In genomic region chr5:87069974-87070608, GRCh38 we compare ENCODE assay signal across 8 cellular contexts.
DNase-seq lines count a peak whose midpoint lies in the region; ATAC-seq and TF ChIP-seq lines count a peak whose summit lies in the region.

No MANE protein-coding gene starts in this region.

- DNase-seq in astrocyte of the hippocampus (ENCODE audit: low read depth, low spot score) = peak; percentile 70
- DNase-seq in left lung = no peak
- no peak for DNase-seq in posterior vena cava (ENCODE audit: low spot score)
- no peak for DNase-seq in NCI-H345 treated with DMSO at 0.1 percent for 48 hours (lab: John Stamatoyannopoulos, UW; ENCODE audit: unreplicated experiment)
- DNase-seq in NCI-H524 treated with DMSO at 0.1 percent for 48 hours (lab: John Stamatoyannopoulos, UW) = no peak

- ATAC-seq in GM19035 (IDR thresholded peaks at IDR 0.05; ENCODE audit: unreplicated experiment) (peak; percentile 68), left lung (peak; percentile 66)

- H3K36me3 ChIP-seq in left lung = no peaks in the 10 kb centered on the region

- H3K27ac ChIP-seq in C4-2B (no peak overlapping the region), left lung (no peak overlapping the region)

- H3K27me3 ChIP-seq in left lung = no peaks in the 10 kb centered on the region

- H3K4me3 ChIP-seq in left lung = no peak overlapping the region

- peak; percentile 44 for TF ChIP-seq CTCF in C4-2B (conservative IDR thresholded peaks at IDR 0.05)
- peak in 1 of 2 donors; percentile 10 for TF ChIP-seq CTCF in left lung (IDR thresholded peaks at IDR 0.05)

- no peaks in the 10 kb centered on the region for H3K9me3 ChIP-seq in left lung

- H3K27me3 Mint-ChIP-seq in IgD-negative memory B cell = no peaks in the 10 kb centered on the region

- peak overlapping the region in 2 of 3 donors; percentile 34 to 41 for H3K27ac Mint-ChIP-seq in IgD-negative memory B cell

- intact Hi-C loops in left lung (cut with DNase I) (no loop called here), posterior vena cava (cut with DNase I) (no loop called here)

- peak overlapping the region in 1 of 4 donors; percentile 9 for H3K4me3 Mint-ChIP-seq in IgD-negative memory B cell

- no peaks in the 10 kb centered on the region for H3K4me1 ChIP-seq in left lung

- peaks cover 14 to 31% (median 24%) of the 10 kb centered on the region in 3 donors for H3K4me1 Mint-ChIP-seq in IgD-negative memory B cell

- H3K36me3 Mint-ChIP-seq in IgD-negative memory B cell = peaks cover 3% of the 10 kb centered on the region

- peaks cover 0 to 3% (median 0%) of the 10 kb centered on the region in 3 donors for H3K9me3 Mint-ChIP-seq in IgD-negative memory B cell
